Comparison of ENCODE assay signal across 7 cellular contexts in genomic region chr2:20607446-20607845, GRCh38. TPM values are rescaled to one million over a fixed set of nuclear protein-coding genes. Genes with fewer than 3 reads are reported as not detected.
"Had no signal": no experiment of that assay in that cellular context is flagged by ENCODE, and none has a peak within 500 bp of the region (broad histone marks: within the 10 kb centered on the region; RNA-seq: fewer than 3 reads in every experiment).

No MANE protein-coding gene starts in this region.

- DNase-seq: H7, KG1 had no signal

- H3K4me1 Mint-ChIP-seq: GM23338 had no signal

- H3K4me3 ChIP-seq: GM23338, HAP-1 had no signal

- H3K4me3 Mint-ChIP-seq: GM23338, IgD-negative memory B cell had no signal

- H3K36me3 ChIP-seq: HAP-1 had no signal

- ATAC-seq: GM23338 had no signal

- H3K4me1 ChIP-seq: HAP-1 had no signal

- H3K4me2 ChIP-seq: GM23338 had no signal

- FAIRE-seq: HTR-8/SVneo had no signal

- H2AFZ ChIP-seq: GM23338 had no signal

- H3K27ac Mint-ChIP-seq: GM23338 had no signal

- H3K27me3 Mint-ChIP-seq: IgD-negative memory B cell had no signal

RNA-seq across cellular contexts. Expression of gene GDF7, which starts 59.5 kb away (rescaled TPM):
- total RNA-seq: HT-29 had no signal
